ENCODE assay signal across 7 cellular contexts in the genomic region with DNA sequence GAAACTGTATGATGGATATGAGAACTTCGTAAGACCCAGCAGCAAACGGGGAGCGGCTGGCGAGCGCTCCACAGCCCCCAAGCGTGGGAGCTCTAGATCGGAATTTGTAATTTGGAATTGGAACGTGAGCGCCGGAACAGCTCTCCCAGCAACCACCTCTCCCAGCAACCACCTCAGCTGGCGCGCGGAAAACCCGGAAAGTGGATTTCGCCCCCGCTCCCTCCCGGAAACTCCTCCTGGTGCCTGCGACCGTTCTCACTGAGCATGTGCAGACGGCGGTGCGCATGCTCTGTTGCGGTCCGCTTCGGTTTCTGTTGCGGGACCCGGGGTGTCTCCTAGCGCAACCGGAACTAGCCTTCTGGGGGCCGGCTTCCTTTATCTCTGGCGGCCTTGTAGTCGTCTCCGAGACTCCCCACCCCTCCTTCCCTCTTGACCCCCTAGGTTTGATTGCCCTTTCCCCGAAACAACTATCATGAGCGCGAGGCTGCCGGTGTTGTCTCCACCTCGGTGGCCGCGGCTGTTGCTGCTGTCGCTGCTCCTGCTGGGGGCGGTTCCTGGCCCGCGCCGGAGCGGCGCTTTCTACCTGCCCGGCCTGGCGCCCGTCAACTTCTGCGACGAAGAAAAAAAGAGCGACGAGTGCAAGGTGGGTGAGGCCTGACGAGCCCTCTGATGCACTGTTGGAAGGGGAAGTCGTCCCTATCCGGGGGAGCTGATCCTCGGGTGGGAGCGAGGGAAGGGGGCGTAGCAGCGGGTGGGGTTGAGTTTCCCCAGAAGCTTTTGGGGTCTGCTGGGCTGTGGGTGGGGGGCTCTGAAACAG. TPM values are rescaled to one million over a fixed set of nuclear protein-coding genes. Genes with fewer than 3 reads are reported as not detected.
DNase-seq lines count a peak whose midpoint lies in the region; ATAC-seq, FAIRE-seq and TF ChIP-seq lines count a peak whose summit lies in the region.

A gene with protein sequence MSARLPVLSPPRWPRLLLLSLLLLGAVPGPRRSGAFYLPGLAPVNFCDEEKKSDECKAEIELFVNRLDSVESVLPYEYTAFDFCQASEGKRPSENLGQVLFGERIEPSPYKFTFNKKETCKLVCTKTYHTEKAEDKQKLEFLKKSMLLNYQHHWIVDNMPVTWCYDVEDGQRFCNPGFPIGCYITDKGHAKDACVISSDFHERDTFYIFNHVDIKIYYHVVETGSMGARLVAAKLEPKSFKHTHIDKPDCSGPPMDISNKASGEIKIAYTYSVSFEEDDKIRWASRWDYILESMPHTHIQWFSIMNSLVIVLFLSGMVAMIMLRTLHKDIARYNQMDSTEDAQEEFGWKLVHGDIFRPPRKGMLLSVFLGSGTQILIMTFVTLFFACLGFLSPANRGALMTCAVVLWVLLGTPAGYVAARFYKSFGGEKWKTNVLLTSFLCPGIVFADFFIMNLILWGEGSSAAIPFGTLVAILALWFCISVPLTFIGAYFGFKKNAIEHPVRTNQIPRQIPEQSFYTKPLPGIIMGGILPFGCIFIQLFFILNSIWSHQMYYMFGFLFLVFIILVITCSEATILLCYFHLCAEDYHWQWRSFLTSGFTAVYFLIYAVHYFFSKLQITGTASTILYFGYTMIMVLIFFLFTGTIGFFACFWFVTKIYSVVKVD (plus strand): TSS at position 338 of the 817 bp plus-strand sequence. CDS start 135 bp downstream, at position 473.

- ATAC-seq in GM18519 (IDR thresholded peaks at IDR 0.05; ENCODE audit: low FRiP score, unreplicated experiment) (peak; percentile 33), HG03060 (IDR thresholded peaks at IDR 0.05; ENCODE audit: low read depth, unreplicated experiment) (peak; percentile 24), body of pancreas (peak; percentile 80)

- H3K27me3 ChIP-seq in body of pancreas (no peaks in the 10 kb centered on the region), sigmoid colon (no peaks in the 10 kb centered on the region)

- peak within 1 kb of the TSS; percentile 79 to 98 (median 88) for H3K27ac ChIP-seq in body of pancreas
- peak within 1 kb of the TSS; percentile 89 to 91 (median 90) for H3K27ac ChIP-seq in sigmoid colon

- peak in 2 of 4 donors; percentile 13 to 53 for TF ChIP-seq EP300 in sigmoid colon (IDR thresholded peaks at IDR 0.05)

- intact Hi-C loops in body of pancreas (cut with DNase I): no loop called here
- intact Hi-C loops in sigmoid colon (cut with DNase I): loop anchor here (5.0 kb wide), 4 partner anchors 59 to 299 kb away; a partner anchor contains a TSS

- peak within 1 kb of the TSS; percentile 64 to 84 for H3K4me3 ChIP-seq in body of pancreas
- peak within 1 kb of the TSS; percentile 77 to 88 (median 81) for H3K4me3 ChIP-seq in sigmoid colon

- TF ChIP-seq POLR2A in body of pancreas (IDR thresholded peaks at IDR 0.05) (peak; percentile 64 to 88 (median 87)), sigmoid colon (IDR thresholded peaks at IDR 0.05) (peak; percentile 19 to 80)

- DNase-seq in NCI-H2107 treated with DMSO at 0.1 percent for 48 hours (lab: John Stamatoyannopoulos, UW; ENCODE audit: unreplicated experiment) (peak; percentile 93), body of pancreas (peak; percentile 96 to 99 (median 97)), iPS DF 19.7 (ENCODE audit: low read depth, low spot score) (peak; percentile 94), sigmoid colon (peak; percentile 98)

- H3K4me1 ChIP-seq in body of pancreas (peaks cover 61% of the 10 kb centered on the region), sigmoid colon (peaks cover 5 to 49% (median 46%) of the 10 kb centered on the region in 4 donors)

- TF ChIP-seq CTCF in body of pancreas (IDR thresholded peaks at IDR 0.05): peak in 1 of 7 experiments; percentile 9
- no peak for TF ChIP-seq CTCF in sigmoid colon (IDR thresholded peaks at IDR 0.05)

- H3K9me3 ChIP-seq in body of pancreas (no peaks in the 10 kb centered on the region), sigmoid colon (no peaks in the 10 kb centered on the region)

- WGBS in body of pancreas, 2 donors: 0 to 1% methylated on average over 39 to 61 of the region's 61 CpGs
- WGBS in sigmoid colon, 2 donors: 0 to 1% methylated on average over 61 of the region's 61 CpGs

- FAIRE-seq in TTC549 (lab: Jason Lieb, UNC): peak; percentile 31

- H3K36me3 ChIP-seq in body of pancreas (replicated peaks in 1 of 2; ENCODE audit: insufficient read depth in 1 of 2, low read depth in 2 of 2) (no peaks in the 10 kb centered on the region), sigmoid colon (no peaks in the 10 kb centered on the region)

RNA-seq across cellular contexts. Expression of the gene that starts here (rescaled TPM):
- 10 to 100 TPM; 49.8 to 63.6 TPM for total RNA-seq in body of pancreas
- total RNA-seq in sigmoid colon: 10 to 100 TPM; 60.9 to 75.3 (median 64.5) TPM
- 100 to 1,000 TPM in 1 of 3 donors, 10 to 100 TPM in 2; 21.6 to 110 (median 42.1) TPM for polyA plus RNA-seq in sigmoid colon

Comparison
In these comparisons a context has a peak if more than half of its experiments do, and no peak if none do; other contexts are left out.
1. Peak in every context shown above with its lines: DNase-seq, ATAC-seq, H3K4me3 ChIP-seq and H3K27ac ChIP-seq.
2. ATAC-seq: peak in every context shown above with its lines; median percentile 80 in body of pancreas; 33 in GM18519; 24 in HG03060.